9 cellular contexts compared by ENCODE assay signal in the genomic region with DNA sequence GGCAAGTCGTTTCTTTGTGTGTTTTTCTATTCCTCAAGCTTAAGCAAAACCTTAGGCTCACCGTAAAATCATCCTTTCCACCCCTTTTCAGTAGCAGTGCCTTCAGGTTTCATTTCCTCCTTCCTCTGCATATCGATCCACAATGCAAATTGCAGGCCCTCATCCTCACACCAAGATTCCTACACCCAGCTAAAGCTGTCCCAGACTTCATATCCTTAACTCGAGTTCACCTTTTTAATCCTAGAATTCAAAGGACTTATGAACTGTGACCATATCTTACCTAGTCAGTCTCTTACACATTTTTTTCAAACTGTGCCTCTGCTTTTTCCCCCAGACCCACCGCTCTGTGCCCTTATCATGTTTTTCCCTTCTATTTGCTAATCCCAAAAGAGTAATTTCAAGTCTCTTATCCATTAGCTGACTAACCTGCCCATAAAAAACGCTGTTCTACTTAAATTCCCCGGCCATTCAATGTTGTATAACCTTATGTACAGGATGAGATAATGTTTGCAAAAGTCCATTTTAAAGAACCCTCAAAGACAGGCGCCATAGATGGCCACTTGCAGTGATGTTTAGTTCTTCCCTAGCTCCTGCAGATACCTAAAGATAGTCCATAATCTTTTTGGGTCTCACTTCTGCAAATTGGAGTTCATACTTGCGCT. TPM values are rescaled to one million over a fixed set of nuclear protein-coding genes. Genes with fewer than 3 reads are reported as not detected.
DNase-seq lines count a peak whose midpoint lies in the region; ATAC-seq, FAIRE-seq and TF ChIP-seq lines count a peak whose summit lies in the region.
"Had no signal": no experiment of that assay in that cellular context is flagged by ENCODE, and none has a peak within 500 bp of the region (broad histone marks: within the 10 kb centered on the region; RNA-seq: fewer than 3 reads in every experiment).

No MANE protein-coding gene starts in this region.

- H3K36me3 ChIP-seq in HEK293 (ENCODE audit: control insufficient read depth in 2 of 2, insufficient read depth in 1 of 2, low read length in 2 of 2) (peaks cover 16 to 47% of the 10 kb centered on the region in 2 experiments; a peak in 2 of 3 replicates), GM12878 (ENCODE audit: control insufficient read depth in 2 of 2, insufficient read depth in 2 of 2, low read length in 1 of 2) (peaks cover 0 to 14% of the 10 kb centered on the region in 2 experiments; a peak in 1 of 4 replicates)

- H3K79me2 ChIP-seq in GM12878 (ENCODE audit: control insufficient read depth, insufficient read depth, low read length) = peaks cover 63% of the 10 kb centered on the region

- TF ChIP-seq CTCF in A549 (IDR thresholded peaks at IDR 0.05) = no peak
- no peak for TF ChIP-seq CTCF in HEK293 (tag by site-specific recombination; IDR thresholded peaks at IDR 0.05)
- no peak for TF ChIP-seq CTCF in GM12878 (IDR thresholded peaks at IDR 0.05 in 2 of 3, conservative IDR thresholded peaks at IDR 0.05 in 1 of 3; ENCODE audit: control insufficient read depth in 2 of 3, extremely low read depth in 1 of 3, insufficient read depth in 1 of 3, low read depth in 3 of 3, low read length in 3 of 3)

- ATAC-seq in A549 = no peak
- peak; percentile 40 for ATAC-seq in GM12878
- ATAC-seq in HG02884 (IDR thresholded peaks at IDR 0.05; ENCODE audit: unreplicated experiment) = no peak
- no peak for ATAC-seq in GM21423 (IDR thresholded peaks at IDR 0.05; ENCODE audit: unreplicated experiment)

- TF ChIP-seq EP300 in A549 (IDR thresholded peaks at IDR 0.05) (no peak), GM12878 (IDR thresholded peaks at IDR 0.05; ENCODE audit: borderline replicate concordance in 1 of 2, control insufficient read depth in 1 of 2, low read depth in 2 of 2, low read length in 2 of 2) (no peak)

- intact Hi-C loops in GM12878 (cut with micrococcal nuclease; ENCODE audit: unreplicated experiment) = loop anchor here (5.0 kb wide), 1 partner anchor 120 kb away; a partner anchor contains a TSS

- H3K9ac ChIP-seq in GM12878 (ENCODE audit: control insufficient read depth, insufficient read depth, low read length) = peak overlapping the region; percentile 84; the same call in 1 of the 2 replicates

- H3K27ac ChIP-seq in A549 (peak overlapping the region; percentile 98 to 99), HEK293 (ENCODE audit: extremely low read depth, low read depth, low read length) (peak overlapping the region; percentile 21; the same call in 1 of the 2 replicates), GM12878 (ENCODE audit: control insufficient read depth, insufficient read depth) (peak overlapping the region; percentile 55)

- H2AFZ ChIP-seq in GM12878 (ENCODE audit: control insufficient read depth, low read depth, low read length) = no peak overlapping the region

- WGBS in A549 (ENCODE audit: missing lambda C conversion rate) = 25% methylated on average over 9 of the region's 9 CpGs
- 26% methylated on average over 9 of the region's 9 CpGs for WGBS in GM12878 (ENCODE audit: insufficient coverage, insufficient replicate concordance, low lambda C conversion rate, missing lambda C conversion rate)

- no peak for FAIRE-seq in A549 (lab: Jason Lieb, UNC)
- peak; percentile 93 for FAIRE-seq in GM12878 (lab: Jason Lieb, UNC)
- no peak for FAIRE-seq in H54 (lab: Jason Lieb, UNC)

- in situ Hi-C loops in GM12878 (cut with MboI) = no loop called here

- peaks cover 33% of the 10 kb centered on the region for H3K4me1 ChIP-seq in A549
- H3K4me1 ChIP-seq in HEK293 (ENCODE audit: control insufficient read depth, insufficient read depth, low read length) = peaks cover 5% of the 10 kb centered on the region; the same call in 1 of the 2 replicates
- H3K4me1 ChIP-seq in GM12878 (ENCODE audit: control insufficient read depth, insufficient read depth, low read length) = no peaks in the 10 kb centered on the region
- peaks cover 42% of the 10 kb centered on the region for H3K4me1 ChIP-seq in mononuclear cell (ENCODE audit: insufficient read depth, low read length)

- H4K20me1 ChIP-seq in GM12878 (ENCODE audit: control insufficient read depth, insufficient read depth) = no peaks in the 10 kb centered on the region

- RAD21 ChIA-PET in GM12878 (lab: Charles Lee; ENCODE audit: unreplicated experiment) = interaction anchor here (0.9 kb wide), 2 partner anchors 34 to 119 kb away, joined by 4 read pairs; a partner anchor contains a TSS

- DNase-seq in A549 (ENCODE audit: low read depth in 1 of 2, low spot score in 1 of 2) (no peak), GM12878 (ENCODE audit: low read depth, low spot score) (peak; percentile 27), mesenteric fat pad (ENCODE audit: low spot score) (no peak), H54 (ENCODE audit: insufficient read length, low spot score) (no peak)
- DNase-seq: effector CD4-positive, alpha-beta T cell had no signal

- CTCF ChIA-PET in A549 (lab: Yijun Ruan, JAX) = interaction anchor here (0.5 to 2.0 kb wide), 3 partner anchors 10 to 56 kb away, joined by 3 to 5 read pairs (median 4); no protein-coding TSS in a partner anchor
- CTCF ChIA-PET in HEK293 (lab: Yijun Ruan, JAX) = interaction anchor here (1.3 kb wide), 1 partner anchor 419 kb away, joined by 3 read pairs; no protein-coding TSS in a partner anchor
- CTCF ChIA-PET in GM12878 (lab: Yijun Ruan, JAX) = interaction anchor here (0.8 to 1.4 kb wide), 3 partner anchors 9 to 37 kb away, joined by 3 to 4 read pairs (median 3); a partner anchor contains a TSS

- TF ChIP-seq RAD21 in A549 (conservative IDR thresholded peaks at IDR 0.05 in 1 of 2, IDR thresholded peaks at IDR 0.05 in 1 of 2) (no peak), GM12878 (IDR thresholded peaks at IDR 0.05; ENCODE audit: insufficient read depth, low read depth, low read length) (no peak)

- SMC1A ChIA-PET in GM12878 (lab: Charles Lee; ENCODE audit: uncharacterized antibody, unreplicated experiment) = interaction anchor here (0.8 to 1.4 kb wide), 5 partner anchors 9 to 99 kb away, joined by 3 to 6 read pairs (median 4); a partner anchor contains a TSS

- H3K27me3 ChIP-seq in GM12878 (replicated peaks in 1 of 2; ENCODE audit: control insufficient read depth in 2 of 2, insufficient read depth in 2 of 2, low read length in 1 of 2) (no peaks in the 10 kb centered on the region), mononuclear cell (ENCODE audit: insufficient read depth, low read length) (no peaks in the 10 kb centered on the region)

- H3K9me3 ChIP-seq in A549 (no peaks in the 10 kb centered on the region), HEK293 (ENCODE audit: control insufficient read depth, insufficient read depth, low read depth, low read length) (no peaks in the 10 kb centered on the region), GM12878 (replicated peaks; ENCODE audit: control insufficient read depth, insufficient read depth, low read length) (no peaks in the 10 kb centered on the region), mononuclear cell (ENCODE audit: low read depth, low read length) (no peaks in the 10 kb centered on the region)

- POLR2A ChIA-PET in A549 (lab: Yijun Ruan, JAX) (no interaction called here), HEK293 (lab: Yijun Ruan, JAX) (interaction anchor here (0.5 kb wide), 1 partner anchor 1092 kb away, joined by 3 read pairs; no protein-coding TSS in a partner anchor), GM12878 (lab: Charles Lee) (interaction anchor here (1.3 to 1.8 kb wide), 3 partner anchors 34 to 133 kb away, joined by 3 to 11 read pairs (median 4); a partner anchor contains a TSS)

- BruUV-seq in GM12878 (replicated peaks; lab: Mats Ljungman, UMichigan) = TSS peak; percentile 75

- peak overlapping the region; percentile 84 for H3K4me2 ChIP-seq in A549
- peak overlapping the region; percentile 62 for H3K4me2 ChIP-seq in GM12878 (ENCODE audit: control insufficient read depth, insufficient read depth)

- TF ChIP-seq POLR2A in A549 (IDR thresholded peaks at IDR 0.05; ENCODE audit: low read length) (no peak), GM12878 (IDR thresholded peaks at IDR 0.05; ENCODE audit: low read depth, low read length) (no peak), H54 (IDR thresholded peaks at IDR 0.05; ENCODE audit: low read depth, low read length) (no peak)

- H3K4me3 ChIP-seq in A549 = peak overlapping the region; percentile 100
- H3K4me3 ChIP-seq in HEK293 (ENCODE audit: low read depth, low read length) = peak overlapping the region; percentile 64
- peak overlapping the region; percentile 100 for H3K4me3 ChIP-seq in GM12878
- H3K4me3 ChIP-seq in mononuclear cell (ENCODE audit: low read length) = peak overlapping the region; percentile 85

RNA-seq across cellular contexts. Expression of a gene that starts 1.5 kb away (rescaled TPM):
- polyA plus RNA-seq in A549 (2011; rRNA removed) (62.0 and 72.0 TPM in 2 replicates), A549 (2017; fragmentation: RNase III; extraction: RNeasy Plus Mini Kit Qiagen cat#74134 plus additional on column Dnase treatment) (37.7 to 39.6 TPM (median 38.6 TPM) in 3 replicates), GM12878 (2011; rRNA removed) (72.3 and 83.8 TPM in 2 replicates), GM12878 (2014; fragmentation: Illumina TruSeq; extraction: Trizol) (60.1 and 80.9 TPM in 2 replicates), GM12878 (2014; fragmentation: Nextera tagmentation; extraction: Ambion mirVana) (10 to 100 TPM in 1 of 2 experiments, 1 to 10 TPM in 1; 7.5 to 16.3 TPM), GM12878 (2014; rRNA removed) (47.3 and 53.2 TPM in 2 replicates), GM12878 (2016; fragmentation: Nextera tagmentation; extraction: Ambion mirVana) (10 to 100 TPM; 59.5 to 66.5 TPM)
- polyA plus RNA-seq in A549 (2012; cell fraction: cytosol; rRNA removed) = 25.4 and 35.3 TPM in 2 replicates
- 11.8 and 13.0 TPM in 2 replicates for polyA plus RNA-seq in A549 (2012; cell fraction: nucleus; rRNA removed)
- polyA minus RNA-seq in A549 (2011; rRNA and poly(A)+ RNA removed) = 19.3 and 25.1 TPM in 2 replicates
- 19.5 and 25.0 TPM in 2 replicates for total RNA-seq in GM12878 (2013; cell fraction: nucleolus; rRNA removed)
- total RNA-seq in GM12878 (2014; rRNA removed) (46.0 and 49.2 TPM in 2 replicates), GM12878 (2014; rRNA removed; fragmentation: Illumina TruSeq; extraction: Trizol) (44.4 and 47.6 TPM in 2 replicates), GM12878 (2021) (46.1 and 46.4 TPM in 2 replicates), mononuclear cell (103 TPM), mesenteric fat pad (62.9 TPM)
- polyA plus RNA-seq in GM12878 (2011; ENCODE audit: low read depth) = 23.2 TPM
- 31.8 and 33.8 TPM in 2 replicates for polyA plus RNA-seq in GM12878 (2011; cell fraction: cytosol; rRNA removed)
- polyA plus RNA-seq in GM12878 (2011; cell fraction: nucleus; rRNA removed) = 9.8 and 14.3 TPM in 2 replicates
- polyA plus RNA-seq in GM12878 (2012) = 34.2 and 37.9 TPM in 2 replicates
- polyA minus RNA-seq in GM12878 (2011; rRNA and poly(A)+ RNA removed) = 29.7 and 40.2 TPM in 2 replicates
- polyA minus RNA-seq in GM12878 (2011; cell fraction: cytosol; rRNA and poly(A)+ RNA removed) = 13.1 and 15.3 TPM in 2 replicates
- 6.3 and 12.3 TPM in 2 replicates for polyA minus RNA-seq in GM12878 (2011; cell fraction: nucleus; rRNA and poly(A)+ RNA removed)

RNA-seq across cellular contexts. Expression of a gene that starts 33.6 kb away (rescaled TPM):
- polyA plus RNA-seq in A549 (2011; rRNA removed) = 521 and 711 TPM in 2 replicates
- 320 and 532 TPM in 2 replicates for polyA plus RNA-seq in A549 (2012; cell fraction: cytosol; rRNA removed)
- 98.9 and 237 TPM in 2 replicates for polyA plus RNA-seq in A549 (2012; cell fraction: nucleus; rRNA removed)
- polyA plus RNA-seq in A549 (2017; fragmentation: RNase III; extraction: RNeasy Plus Mini Kit Qiagen cat#74134 plus additional on column Dnase treatment) = 534 to 612 TPM (median 540 TPM) in 3 replicates
- polyA minus RNA-seq in A549 (2011; rRNA and poly(A)+ RNA removed) = 97.1 and 134 TPM in 2 replicates
- 71.8 and 94.8 TPM in 2 replicates for total RNA-seq in GM12878 (2013; cell fraction: nucleolus; rRNA removed)
- 489 and 509 TPM in 2 replicates for total RNA-seq in GM12878 (2014; rRNA removed)
- total RNA-seq in GM12878 (2014; rRNA removed; fragmentation: Illumina TruSeq; extraction: Trizol) = 562 and 579 TPM in 2 replicates
- total RNA-seq in GM12878 (2021) = 240 and 265 TPM in 2 replicates
- polyA plus RNA-seq in GM12878 (2011; ENCODE audit: low read depth) = 1,030 TPM
- 792 and 854 TPM in 2 replicates for polyA plus RNA-seq in GM12878 (2011; rRNA removed)
- 403 and 560 TPM in 2 replicates for polyA plus RNA-seq in GM12878 (2011; cell fraction: cytosol; rRNA removed)
- 255 and 303 TPM in 2 replicates for polyA plus RNA-seq in GM12878 (2011; cell fraction: nucleus; rRNA removed)
- polyA plus RNA-seq in GM12878 (2012) = 414 and 499 TPM in 2 replicates
- polyA plus RNA-seq in GM12878 (2014; fragmentation: Illumina TruSeq; extraction: Trizol) = 870 and 924 TPM in 2 replicates
- polyA plus RNA-seq in GM12878 (2014; fragmentation: Nextera tagmentation; extraction: Ambion mirVana) = 1,000 to 10,000 TPM; 1,576 to 1,578 TPM
- polyA plus RNA-seq in GM12878 (2014; rRNA removed) = 560 and 672 TPM in 2 replicates
- 1,000 to 10,000 TPM in 1 of 2 experiments, 100 to 1,000 TPM in 1; 982 to 1,132 TPM for polyA plus RNA-seq in GM12878 (2016; fragmentation: Nextera tagmentation; extraction: Ambion mirVana)
- polyA minus RNA-seq in GM12878 (2011; rRNA and poly(A)+ RNA removed) = 196 and 265 TPM in 2 replicates
- polyA minus RNA-seq in GM12878 (2011; cell fraction: cytosol; rRNA and poly(A)+ RNA removed) = 56.5 and 92.9 TPM in 2 replicates
- polyA minus RNA-seq in GM12878 (2011; cell fraction: nucleus; rRNA and poly(A)+ RNA removed) = 37.0 and 59.0 TPM in 2 replicates
- 272 TPM for total RNA-seq in mononuclear cell
- total RNA-seq in mesenteric fat pad = 233 TPM

RNA-seq across cellular contexts. Expression of a gene that starts 51.0 kb away (rescaled TPM):
- 2.5 and 2.6 TPM in 2 replicates for polyA plus RNA-seq in A549 (2011; rRNA removed)
- 1.0 and 1.2 TPM in 2 replicates for polyA plus RNA-seq in A549 (2012; cell fraction: cytosol; rRNA removed)
- polyA plus RNA-seq in A549 (2012; cell fraction: nucleus; rRNA removed) = 0.49 and 0.50 TPM in 2 replicates
- 3.4 to 3.7 TPM (median 3.6 TPM) in 3 replicates for polyA plus RNA-seq in A549 (2017; fragmentation: RNase III; extraction: RNeasy Plus Mini Kit Qiagen cat#74134 plus additional on column Dnase treatment)
- polyA minus RNA-seq in A549 (2011; rRNA and poly(A)+ RNA removed) = 0.24 and 1.1 TPM in 2 replicates
- not detected in 2 replicates for total RNA-seq in GM12878 (2013; cell fraction: nucleolus; rRNA removed)
- total RNA-seq in GM12878 (2014; rRNA removed) = not detected in 2 replicates
- not detected in 2 replicates for total RNA-seq in GM12878 (2014; rRNA removed; fragmentation: Illumina TruSeq; extraction: Trizol)
- not detected in 2 replicates for total RNA-seq in GM12878 (2021)
- polyA plus RNA-seq in GM12878 (2011; ENCODE audit: low read depth) = not detected
- not detected in 2 replicates for polyA plus RNA-seq in GM12878 (2011; rRNA removed)
- not detected in 2 replicates for polyA plus RNA-seq in GM12878 (2011; cell fraction: cytosol; rRNA removed)
- not detected in 2 replicates for polyA plus RNA-seq in GM12878 (2011; cell fraction: nucleus; rRNA removed)
- polyA plus RNA-seq in GM12878 (2012) = 0.07 TPM in 1 of 2 replicates, not detected in the other
- not detected in 2 replicates for polyA plus RNA-seq in GM12878 (2014; fragmentation: Illumina TruSeq; extraction: Trizol)
- polyA plus RNA-seq in GM12878 (2014; fragmentation: Nextera tagmentation; extraction: Ambion mirVana) = under 1 TPM in 1 of 2 experiments, not detected in 1; 0.05 TPM
- polyA plus RNA-seq in GM12878 (2014; rRNA removed) = not detected in 2 replicates
- not detected for polyA plus RNA-seq in GM12878 (2016; fragmentation: Nextera tagmentation; extraction: Ambion mirVana)
- not detected in 2 replicates for polyA minus RNA-seq in GM12878 (2011; rRNA and poly(A)+ RNA removed)
- polyA minus RNA-seq in GM12878 (2011; cell fraction: cytosol; rRNA and poly(A)+ RNA removed) = not detected in 2 replicates
- not detected in 2 replicates for polyA minus RNA-seq in GM12878 (2011; cell fraction: nucleus; rRNA and poly(A)+ RNA removed)
- not detected for total RNA-seq in mononuclear cell
- 1.1 TPM for total RNA-seq in mesenteric fat pad

Comparison
In these comparisons a context has a peak if more than half of its experiments do, and no peak if none do; other contexts are left out.
1. H3K27ac ChIP-seq: peak in every context shown above with its lines; median percentile 98 in A549; 55 in GM12878; 21 in HEK293.